ENCODE assay signal across 29 cellular contexts in the genomic region with DNA sequence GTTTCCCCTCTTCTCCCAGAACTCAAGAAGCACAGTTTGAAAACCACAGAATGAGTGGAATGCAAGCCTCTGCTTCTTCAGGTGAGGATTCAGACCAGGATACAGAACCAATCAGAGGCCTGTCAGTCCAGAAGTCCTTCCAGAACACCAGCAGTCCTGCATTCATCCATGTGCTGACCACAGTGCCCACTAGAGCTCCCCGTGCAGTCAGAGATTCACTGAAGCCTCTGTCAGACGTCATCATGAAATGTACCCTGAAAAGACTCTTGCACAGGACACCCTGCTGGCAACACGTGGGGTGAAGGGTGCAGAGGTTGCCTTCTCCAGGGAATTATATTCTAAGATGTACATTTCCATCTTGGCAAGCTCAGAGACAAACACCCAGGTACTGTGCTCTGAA.
DNase-seq lines count a peak whose midpoint lies in the region; ATAC-seq, FAIRE-seq and TF ChIP-seq lines count a peak whose summit lies in the region.
"Had no signal": no experiment of that assay in that cellular context is flagged by ENCODE, and none has a peak within 500 bp of the region (broad histone marks: within the 10 kb centered on the region; RNA-seq: fewer than 3 reads in every experiment).

No MANE protein-coding gene starts in this region.

- H3K36me3 ChIP-seq in bronchial epithelial cell (ENCODE audit: control insufficient read depth, insufficient read depth, low read length) = no peaks in the 10 kb centered on the region
- H3K36me3 ChIP-seq: ascending aorta, BLaER1, esophagus squamous epithelium had no signal

- TF ChIP-seq CTCF in bronchial epithelial cell (IDR thresholded peaks at IDR 0.05; ENCODE audit: insufficient read depth, low read length, severe bottlenecking) = no peak

- no peaks in the 10 kb centered on the region for H3K27me3 ChIP-seq in bronchial epithelial cell (ENCODE audit: control insufficient read depth, insufficient read depth, low read length)
- H3K27me3 ChIP-seq: ascending aorta, BLaER1, esophagus squamous epithelium, hepatocyte had no signal

- DNase-seq in bronchial epithelial cell (ENCODE audit: low read depth) (no peak), NCI-H226 (no peak), occipital lobe (lab: John Stamatoyannopoulos, UW) (no peak), germinal center (ENCODE audit: low spot score) (no peak)
- no peak for DNase-seq in activated CD4-positive, alpha-beta T cell treated with anti-CD3 and anti-CD28 coated beads for 4 hours
- DNase-seq: activated CD4-positive, CD25-positive, alpha-beta regulatory T cell treated with anti-CD3 and anti-CD28 coated beads, Interleukin-2, amount 50 U/mL, for 72 hours; activated CD8-positive, alpha-beta T cell treated with anti-CD3 and anti-CD28 coated beads for 36 hours; central memory CD4-positive, alpha-beta T cell; esophagus squamous epithelium; immature natural killer cell; KBM-7; NCI-H1417 treated with DMSO at 0.1 percent for 48 hours; NCI-H774; SK-N-SH; stimulated activated CD4-positive, alpha-beta T cell treated with anti-CD3 and anti-CD28 coated beads, Interleukin-12 subunit alpha, Interleukin-12 subunit beta, amount 100 ng/mL, for 4 hours; stimulated activated CD4-positive, alpha-beta T cell treated with anti-CD3 and anti-CD28 coated beads, Interleukin-4, amount 100 ng/mL, for 4 hours; stimulated activated naive CD4-positive, alpha-beta T cell; T-helper 2 cell had no signal

- peak; percentile 77 for FAIRE-seq in bronchial epithelial cell (lab: Jason Lieb, UNC)
- FAIRE-seq: endometrium, frontal cortex had no signal

- no peak overlapping the region for H3K4me3 ChIP-seq in bronchial epithelial cell (ENCODE audit: low read depth, low read length)
- H3K4me3 ChIP-seq: ascending aorta, BLaER1, esophagus squamous epithelium, hepatocyte had no signal

- peak; percentile 22 for ATAC-seq in GM18867 (IDR thresholded peaks at IDR 0.05; ENCODE audit: unreplicated experiment)
- peak; percentile 16 for ATAC-seq in GM21528 (IDR thresholded peaks at IDR 0.05; ENCODE audit: low FRiP score, unreplicated experiment)
- peak; percentile 5 for ATAC-seq in HG03280 (IDR thresholded peaks at IDR 0.05; ENCODE audit: unreplicated experiment)
- ATAC-seq: activated CD8-positive, alpha-beta T cell treated with anti-CD3 and anti-CD28 coated beads for 36 hours; activated naive CD4-positive, alpha-beta T cell treated with anti-CD3 and anti-CD28 coated beads, Interleukin-2, amount 50 U/mL, for 72 hours; left lobe of liver; sciatic nerve had no signal
